ENCODE assay signal across 27 cellular contexts in the genomic region with DNA sequence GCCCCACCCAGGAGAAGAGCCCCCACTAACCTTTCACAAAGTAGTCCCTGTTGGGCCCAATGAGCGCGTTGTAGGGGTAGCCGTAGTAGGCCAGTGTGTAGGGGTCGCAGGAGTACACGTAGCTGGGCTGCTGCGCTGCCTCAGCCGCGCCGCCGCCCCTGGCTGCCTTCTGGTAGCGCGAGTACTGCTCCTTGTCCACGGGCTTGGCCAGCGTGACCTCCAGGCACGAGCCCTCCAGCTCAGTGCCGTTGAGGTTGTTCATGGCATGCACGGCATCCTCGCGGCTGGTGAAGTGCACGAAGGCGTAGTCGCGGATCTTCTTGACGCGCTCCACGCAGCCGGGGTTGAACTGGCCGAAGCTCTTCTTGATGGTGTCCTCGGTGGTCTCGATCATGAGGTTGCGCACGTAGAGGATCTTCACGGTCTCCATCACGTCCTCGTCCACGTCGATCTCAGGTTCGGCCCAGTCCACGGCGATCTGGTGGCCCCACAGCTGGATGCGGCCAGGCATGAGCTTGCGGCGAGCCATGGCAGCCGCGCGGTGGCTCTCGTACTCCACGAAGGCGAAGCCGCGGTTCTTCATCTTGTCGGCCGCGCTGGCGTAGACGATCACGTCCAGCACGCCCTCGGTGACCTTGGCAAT.
"Had no signal": no experiment of that assay in that cellular context is flagged by ENCODE, and none has a peak within 500 bp of the region (broad histone marks: within the 10 kb centered on the region; RNA-seq: fewer than 3 reads in every experiment).

No MANE protein-coding gene starts in this region.

- H3K36me3 Mint-ChIP-seq: natural killer cell had no signal

- H3K9me3 Mint-ChIP-seq: memory B cell, natural killer cell had no signal

- H3K9me3 ChIP-seq: colonic mucosa, esophagus squamous epithelium, neutrophil, pancreas, right lobe of liver, stomach, upper lobe of left lung, vagina had no signal

- H3K4me3 Mint-ChIP-seq: dendritic cell treated with granulocyte-macrophage colony-stimulating factor and Interleukin-4, amounts not matched to agents 40 ng/mL and 50 ng/mL, for 4 days; memory B cell; natural killer cell had no signal

- H3K4me3 ChIP-seq: colonic mucosa, esophagus squamous epithelium, heart right ventricle, lung, pancreas, right lobe of liver, stomach, tibial nerve, upper lobe of left lung, vagina had no signal

- DNase-seq: colonic mucosa; effector CD8-positive, alpha-beta T cell; esophagus squamous epithelium; foreskin melanocyte; glutamatergic neuron; heart right ventricle; hippocampal formation; kidney glomerular epithelial cell; left colon; left ventricle myocardium superior; natural killer cell; small intestine; stimulated activated CD4-positive, alpha-beta T cell treated with anti-CD3 and anti-CD28 coated beads, Interleukin-15, amount 100 ng/mL, for 24 hours; stimulated activated CD4-positive, alpha-beta T cell treated with anti-CD3 and anti-CD28 coated beads, Interleukin-4, amount 100 ng/mL, for 1 hour; stimulated activated CD8-positive, alpha-beta memory T cell treated with anti-CD3 and anti-CD28 coated beads, Interleukin-4, amount 100 ng/mL, for 48 hours; stimulated activated naive CD4-positive, alpha-beta T cell treated with Interleukin-2 at 50 U/mL for 16 hours; stomach had no signal

- H3K27me3 Mint-ChIP-seq: dendritic cell treated with granulocyte-macrophage colony-stimulating factor and Interleukin-4, amounts not matched to agents 40 ng/mL and 50 ng/mL, for 4 days; memory B cell; progenitor cell of endocrine pancreas had no signal

- H3K4me1 ChIP-seq: colonic mucosa, tibial nerve, upper lobe of left lung, vagina had no signal

- H3K27ac Mint-ChIP-seq: memory B cell, natural killer cell, progenitor cell of endocrine pancreas had no signal

- H3K4me1 Mint-ChIP-seq: natural killer cell had no signal

- H3K27me3 ChIP-seq: colonic mucosa, esophagus squamous epithelium, neutrophil, pancreas, right lobe of liver, stomach, tibial nerve, upper lobe of left lung, vagina had no signal

- H3K27ac ChIP-seq: colonic mucosa, esophagus squamous epithelium, heart right ventricle, neutrophil, pancreas, right lobe of liver, tibial nerve, upper lobe of left lung, vagina had no signal

- H3K36me3 ChIP-seq: colonic mucosa, tibial nerve had no signal

- ATAC-seq: heart right ventricle, left colon, left ventricle myocardium superior, natural killer cell, pancreas had no signal
